ENCODE assay signal across 8 cellular contexts in genomic region chr4:40192286-40193017, GRCh38. TPM values are rescaled to one million over a fixed set of nuclear protein-coding genes. Genes with fewer than 3 reads are reported as not detected.
DNase-seq lines count a peak whose midpoint lies in the region; ATAC-seq and TF ChIP-seq lines count a peak whose summit lies in the region.

No MANE protein-coding gene starts in this region.

- 24% methylated on average over 7 of the region's 7 CpGs for WGBS in thymus

- H3K4me3 ChIP-seq in WERI-Rb-1 (ENCODE audit: low read depth, low read length) (no peak overlapping the region), thymus (ENCODE audit: low read length) (peak overlapping the region; percentile 92)

- peaks cover 6% of the 10 kb centered on the region for H3K36me3 Mint-ChIP-seq in activated naive CD4-positive, alpha-beta T cell treated with anti-CD3 and anti-CD28 coated beads for 36 hours (ENCODE audit: low read depth)
- no peaks in the 10 kb centered on the region for H3K36me3 Mint-ChIP-seq in endothelial cell (ENCODE audit: low read depth, unreplicated experiment)

- H3K27ac Mint-ChIP-seq in activated naive CD4-positive, alpha-beta T cell treated with anti-CD3 and anti-CD28 coated beads for 36 hours: peak overlapping the region; percentile 98
- no peak overlapping the region for H3K27ac Mint-ChIP-seq in endothelial cell (ENCODE audit: unreplicated experiment)

- CTCF ChIA-PET in activated naive CD4-positive, alpha-beta T cell treated with anti-CD3 and anti-CD28 coated beads for 36 hours (lab: Charles Lee): interaction anchor here (0.6 to 2.0 kb wide), 11 partner anchors 10 to 137 kb away, joined by 3 to 9 read pairs (median 4); no protein-coding TSS in a partner anchor

- peak overlapping the region; percentile 60 for H3K27ac ChIP-seq in WERI-Rb-1
- H3K27ac ChIP-seq in thymus (ENCODE audit: low read depth): peak overlapping the region; percentile 85

- ATAC-seq in HG02763 (IDR thresholded peaks at IDR 0.05; ENCODE audit: unreplicated experiment): peak; percentile 46
- no peak for ATAC-seq in sciatic nerve

- no peak for TF ChIP-seq CTCF in WERI-Rb-1 (IDR thresholded peaks at IDR 0.05; ENCODE audit: low read depth, low read length)
- no peak for TF ChIP-seq CTCF in endothelial cell (IDR thresholded peaks at IDR 0.05; ENCODE audit: unreplicated experiment)

- H3K9me3 ChIP-seq in WERI-Rb-1 (ENCODE audit: severe bottlenecking): no peaks in the 10 kb centered on the region
- H3K9me3 ChIP-seq in thymus (ENCODE audit: control insufficient read depth): no peaks in the 10 kb centered on the region

- H3K4me1 Mint-ChIP-seq in activated naive CD4-positive, alpha-beta T cell treated with anti-CD3 and anti-CD28 coated beads for 36 hours (ENCODE audit: low read depth): peaks cover 74% of the 10 kb centered on the region
- peaks cover 16% of the 10 kb centered on the region for H3K4me1 Mint-ChIP-seq in endothelial cell (ENCODE audit: unreplicated experiment)

- H3K27me3 ChIP-seq in WERI-Rb-1 (ENCODE audit: insufficient read depth, low read depth, severe bottlenecking): no peaks in the 10 kb centered on the region
- no peaks in the 10 kb centered on the region for H3K27me3 ChIP-seq in thymus (ENCODE audit: control insufficient read depth, insufficient read depth)

- H3K27me3 Mint-ChIP-seq in activated naive CD4-positive, alpha-beta T cell treated with anti-CD3 and anti-CD28 coated beads for 36 hours (ENCODE audit: low read depth): no peaks in the 10 kb centered on the region
- H3K27me3 Mint-ChIP-seq in endothelial cell (ENCODE audit: unreplicated experiment): peaks cover 5% of the 10 kb centered on the region

- no peaks in the 10 kb centered on the region for H3K36me3 ChIP-seq in WERI-Rb-1
- H3K36me3 ChIP-seq in thymus (ENCODE audit: control insufficient read depth, insufficient read depth): no peaks in the 10 kb centered on the region

- no peaks in the 10 kb centered on the region for H3K9me3 Mint-ChIP-seq in activated naive CD4-positive, alpha-beta T cell treated with anti-CD3 and anti-CD28 coated beads for 36 hours
- no peaks in the 10 kb centered on the region for H3K9me3 Mint-ChIP-seq in endothelial cell (ENCODE audit: unreplicated experiment)

- intact Hi-C loops in activated naive CD4-positive, alpha-beta T cell treated with anti-CD3 and anti-CD28 coated beads for 36 hours (cut with micrococcal nuclease): loop anchor here (1.0 to 5.0 kb wide), 2 partner anchors 8 to 35 kb away; no protein-coding TSS in a partner anchor
- intact Hi-C loops in posterior vena cava (cut with DNase I) (no loop called here), sciatic nerve (cut with DNase I) (no loop called here)

- H3K4me1 ChIP-seq in thymus (ENCODE audit: control insufficient read depth, insufficient read depth, low read length): peaks cover 21% of the 10 kb centered on the region

- DNase-seq in activated naive CD4-positive, alpha-beta T cell treated with anti-CD3 and anti-CD28 coated beads for 36 hours: peak; percentile 61
- DNase-seq in activated naive CD4-positive, alpha-beta T cell treated with anti-CD3 and anti-CD28 coated beads, Interleukin-2, amount 50 U/mL, for 16 hours: no peak
- no peak for DNase-seq in WERI-Rb-1
- DNase-seq in posterior vena cava (ENCODE audit: low spot score): no peak
- DNase-seq in sciatic nerve (ENCODE audit: low spot score): no peak
- DNase-seq in endothelial cell (ENCODE audit: low spot score): no peak

- H3K4me3 Mint-ChIP-seq in activated naive CD4-positive, alpha-beta T cell treated with anti-CD3 and anti-CD28 coated beads for 36 hours: peak overlapping the region; percentile 85
- no peak overlapping the region for H3K4me3 Mint-ChIP-seq in endothelial cell (ENCODE audit: unreplicated experiment)

RNA-seq across cellular contexts. Expression of gene RHOH, which starts 4.4 kb away (rescaled TPM):
- 10 to 100 TPM; 87.5 to 92.7 TPM for total RNA-seq in activated naive CD4-positive, alpha-beta T cell treated with anti-CD3 and anti-CD28 coated beads for 36 hours
- polyA plus RNA-seq in thymus: 71.2 TPM
- total RNA-seq in posterior vena cava: 1 to 10 TPM; 3.2 to 4.2 TPM
- total RNA-seq in sciatic nerve: 2.5 TPM
- total RNA-seq in endothelial cell (ENCODE audit: unreplicated experiment): 20.4 TPM
